10 cellular contexts compared by ENCODE assay signal in the genomic region with DNA sequence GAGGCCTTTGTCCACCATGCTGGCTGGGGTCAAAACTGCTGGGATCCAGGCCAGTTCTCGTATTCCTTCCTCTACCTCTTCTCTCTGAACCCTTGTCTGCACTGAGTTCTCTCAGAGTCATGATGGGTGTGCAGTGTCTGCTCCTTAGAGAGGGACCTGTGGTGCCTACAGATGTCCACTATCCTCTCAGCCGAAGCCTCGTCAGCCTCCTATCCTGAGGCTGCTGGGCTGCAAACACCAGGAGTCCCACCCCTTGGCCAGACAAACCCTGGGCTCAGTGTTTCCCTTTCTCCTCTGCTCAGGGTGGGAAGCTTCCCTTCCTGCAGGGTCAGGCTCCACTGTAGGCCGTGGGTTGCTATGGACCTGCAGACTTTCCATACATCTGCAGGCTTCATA. TPM values are rescaled to one million over a fixed set of nuclear protein-coding genes. Genes with fewer than 3 reads are reported as not detected.
DNase-seq lines count a peak whose midpoint lies in the region; ATAC-seq and TF ChIP-seq lines count a peak whose summit lies in the region.
"Had no signal": no experiment of that assay in that cellular context is flagged by ENCODE, and none has a peak within 500 bp of the region (broad histone marks: within the 10 kb centered on the region; RNA-seq: fewer than 3 reads in every experiment).

No MANE protein-coding gene starts in this region.

- no peaks in the 10 kb centered on the region for H3K27me3 ChIP-seq in breast epithelium
- no peaks in the 10 kb centered on the region for H3K27me3 ChIP-seq in mucosa of stomach (ENCODE audit: control insufficient read depth, insufficient read depth, low read length)
- no peaks in the 10 kb centered on the region for H3K27me3 ChIP-seq in uterus

- H3K27me3 Mint-ChIP-seq in MCF 10A (ENCODE audit: insufficient read depth, unreplicated experiment): no peaks in the 10 kb centered on the region

- H3K36me3 ChIP-seq in breast epithelium: no peaks in the 10 kb centered on the region
- no peaks in the 10 kb centered on the region for H3K36me3 ChIP-seq in mucosa of stomach (ENCODE audit: control insufficient read depth, insufficient read depth, low read length)
- no peaks in the 10 kb centered on the region for H3K36me3 ChIP-seq in uterus

- no TSS peak for BruUV-seq in MCF 10A (replicated peaks; lab: Mats Ljungman, UMichigan)

- DNase-seq in breast epithelium (ENCODE audit: low spot score in 2 of 2) (peak in 1 of 2 donors; percentile 42), MCF 10A (ENCODE audit: unreplicated experiment) (no peak), caudate nucleus (lab: John Stamatoyannopoulos, UW) (no peak), uterus (no peak), DMS 273 (lab: John Stamatoyannopoulos, UW; ENCODE audit: unreplicated experiment) (no peak), AG08395 (ENCODE audit: low spot score) (no peak)
- DNase-seq: activated CD4-positive, alpha-beta T cell treated with anti-CD3 and anti-CD28 coated beads, Interleukin-2, amount 50 U/mL, for 48 hours had no signal

- CTCF ChIA-PET in MCF 10A (lab: Yijun Ruan, JAX): interaction anchor here (1.4 kb wide), 1 partner anchor 188 kb away, joined by 5 read pairs; no protein-coding TSS in a partner anchor

- H3K4me3 ChIP-seq in breast epithelium (peak overlapping the region; percentile 41 to 61 (median 46)), mucosa of stomach (ENCODE audit: low read length) (no peak overlapping the region), uterus (no peak overlapping the region)

- H3K9ac ChIP-seq in mucosa of stomach (ENCODE audit: low read length): peak overlapping the region; percentile 37

- no peak overlapping the region for H3K4me3 Mint-ChIP-seq in MCF 10A (ENCODE audit: unreplicated experiment)

- TF ChIP-seq CTCF in breast epithelium (IDR thresholded peaks at IDR 0.05) (no peak), MCF 10A (IDR thresholded peaks at IDR 0.05; ENCODE audit: unreplicated experiment) (no peak), uterus (IDR thresholded peaks at IDR 0.05) (no peak)

- H3K27ac Mint-ChIP-seq in MCF 10A (ENCODE audit: low read depth, unreplicated experiment): no peak overlapping the region

- no peak for ATAC-seq in GM18502 (IDR thresholded peaks at IDR 0.05; ENCODE audit: poor library complexity, unreplicated experiment)

- intact Hi-C loops in breast epithelium (cut with DNase I; ENCODE audit: low total_unique reads): no loop called here
- intact Hi-C loops in MCF 10A (cut with micrococcal nuclease): no loop called here
- intact Hi-C loops in uterus (cut with DNase I; ENCODE audit: low total_unique reads): no loop called here

- H3K4me1 ChIP-seq in breast epithelium: no peaks in the 10 kb centered on the region
- peaks cover 49% of the 10 kb centered on the region for H3K4me1 ChIP-seq in mucosa of stomach (ENCODE audit: control insufficient read depth, insufficient read depth, low read length)
- no peaks in the 10 kb centered on the region for H3K4me1 ChIP-seq in uterus

- no peaks in the 10 kb centered on the region for H3K9me3 Mint-ChIP-seq in MCF 10A (ENCODE audit: unreplicated experiment)

- no peak for TF ChIP-seq POLR2A in breast epithelium (IDR thresholded peaks at IDR 0.05)
- TF ChIP-seq POLR2A in uterus (IDR thresholded peaks at IDR 0.05): no peak

- H3K36me3 Mint-ChIP-seq in MCF 10A (ENCODE audit: insufficient read depth, unreplicated experiment): no peaks in the 10 kb centered on the region

- POLR2A ChIA-PET in MCF 10A (lab: Yijun Ruan, JAX): no interaction called here

- peaks cover 8% of the 10 kb centered on the region for H3K4me1 Mint-ChIP-seq in MCF 10A (ENCODE audit: insufficient read depth, unreplicated experiment)

- H3K27ac ChIP-seq in breast epithelium (peak overlapping the region in 1 of 2 donors; percentile 85), caudate nucleus (ENCODE audit: low read depth, low read length) (peak overlapping the region; percentile 68), uterus (peak overlapping the region; percentile 59 to 63)

- H3K9me3 ChIP-seq in breast epithelium: no peaks in the 10 kb centered on the region
- H3K9me3 ChIP-seq in mucosa of stomach (ENCODE audit: control insufficient read depth, low read length): no peaks in the 10 kb centered on the region
- no peaks in the 10 kb centered on the region for H3K9me3 ChIP-seq in uterus

RNA-seq across cellular contexts. Expression of a gene that starts 2.3 kb away (rescaled TPM):
- total RNA-seq in breast epithelium (10 to 100 TPM; 18.4 to 20.3 (median 20.0) TPM), MCF 10A (2022) (46.1 and 64.9 TPM in 2 replicates), uterus (10 to 100 TPM; 14.2 to 37.9 (median 22.3) TPM)

RNA-seq across cellular contexts. Expression of a gene that starts 30.0 kb away (rescaled TPM):
- total RNA-seq in breast epithelium: not detected
- not detected in 2 replicates for total RNA-seq in MCF 10A (2022)
- total RNA-seq in uterus: not detected
- total RNA-seq: urinary bladder had no signal

RNA-seq across cellular contexts. Expression of a gene that starts 49.4 kb away (rescaled TPM):
- total RNA-seq in breast epithelium: 1 to 10 TPM in 2 of 3 donors, not detected in 1; 1.6 to 6.3 TPM
- 2.7 and 7.4 TPM in 2 replicates for total RNA-seq in MCF 10A (2022)
- total RNA-seq in uterus: 10 to 100 TPM in 1 of 4 donors, 1 to 10 TPM in 2, under 1 TPM in 1; 0.29 to 18.4 (median 5.2) TPM

Comparison
In these comparisons a context has a peak if more than half of its experiments do, and no peak if none do; other contexts are left out.
1. H3K4me3 ChIP-seq: peak in breast epithelium (3 of 3); none in mucosa of stomach (single experiment) and uterus (0 of 2).